Comparison of ENCODE assay signal across 14 cellular contexts in the genomic region with DNA sequence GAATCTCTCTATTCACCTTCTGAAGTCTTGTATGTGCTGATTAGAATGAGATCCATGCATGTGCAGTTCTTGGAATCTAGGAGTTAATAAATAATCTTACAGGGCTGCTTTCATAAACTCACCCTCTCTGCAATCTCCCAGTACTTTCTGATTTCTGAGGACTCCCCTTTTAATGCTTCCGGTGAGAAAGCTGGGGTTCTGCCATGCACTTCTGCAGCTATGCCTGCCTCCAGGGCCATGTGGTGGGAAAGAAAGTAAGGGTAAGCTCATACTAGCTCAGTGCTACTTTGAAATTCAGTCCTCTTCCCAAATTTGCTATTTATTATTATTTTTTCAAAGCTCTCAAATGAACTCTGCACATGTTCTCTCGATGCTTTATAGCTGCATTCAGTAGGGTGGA.
DNase-seq lines count a peak whose midpoint lies in the region; ATAC-seq, FAIRE-seq and TF ChIP-seq lines count a peak whose summit lies in the region.
"Had no signal": no experiment of that assay in that cellular context is flagged by ENCODE, and none has a peak within 500 bp of the region (broad histone marks: within the 10 kb centered on the region; RNA-seq: fewer than 3 reads in every experiment).

No MANE protein-coding gene starts in this region.

- H2AFZ ChIP-seq in GM23338: peak overlapping the region; percentile 40; the same call in 1 of the 2 replicates

- H3K4me3 Mint-ChIP-seq in GM23338: no peak overlapping the region
- H3K4me3 Mint-ChIP-seq: CD14-positive monocyte; CD4-positive, alpha-beta memory T cell had no signal

- no peaks in the 10 kb centered on the region for H4K20me1 ChIP-seq in GM23338 (replicated peaks; ENCODE audit: insufficient read depth)
- H4K20me1 ChIP-seq: BLaER1 had no signal

- H3F3A ChIP-seq in GM23338 (replicated peaks; ENCODE audit: low read depth): no peaks in the 10 kb centered on the region

- H3K9me2 ChIP-seq in GM23338 (ENCODE audit: insufficient read depth): no peaks in the 10 kb centered on the region

- H3K9me3 Mint-ChIP-seq in GM23338: no peaks in the 10 kb centered on the region
- H3K9me3 Mint-ChIP-seq: CD14-positive monocyte; CD4-positive, alpha-beta memory T cell had no signal

- peak; percentile 38 for ATAC-seq in left ventricle myocardium superior
- ATAC-seq in GM23338: no peak
- no peak for ATAC-seq in esophagus mucosa
- no peak for ATAC-seq in left lung

- peaks cover 6% of the 10 kb centered on the region; the same call in 1 of the 3 replicates for H3K4me1 Mint-ChIP-seq in GM23338
- H3K4me1 Mint-ChIP-seq: CD14-positive monocyte; CD4-positive, alpha-beta memory T cell had no signal

- H3K36me3 ChIP-seq in left ventricle myocardium inferior (no peaks in the 10 kb centered on the region), GM23338 (ENCODE audit: insufficient read depth) (no peaks in the 10 kb centered on the region), small intestine (ENCODE audit: control insufficient read depth in 2 of 2, insufficient read depth in 2 of 2, low read length in 2 of 2) (no peaks in the 10 kb centered on the region), left lung (no peaks in the 10 kb centered on the region)
- H3K36me3 ChIP-seq: BLaER1, HAP-1 had no signal

- WGBS in small intestine, 3 donors: 25 to 58% (median 42%) methylated on average over 2 of the region's 2 CpGs

- H3K4me2 ChIP-seq in GM23338: no peak overlapping the region
- H3K4me2 ChIP-seq: BLaER1 had no signal

- intact Hi-C loops in left ventricle myocardium superior (cut with micrococcal nuclease) (no loop called here), left ventricle myocardium inferior (cut with micrococcal nuclease) (no loop called here), left lung (cut with DNase I) (no loop called here)

- H3K27me3 ChIP-seq in left ventricle myocardium inferior (ENCODE audit: low read depth) (no peaks in the 10 kb centered on the region), GM23338 (ENCODE audit: insufficient read depth) (no peaks in the 10 kb centered on the region), small intestine (ENCODE audit: control insufficient read depth in 2 of 2, insufficient read depth in 2 of 2, low read length in 2 of 2) (no peaks in the 10 kb centered on the region), left lung (no peaks in the 10 kb centered on the region)
- H3K27me3 ChIP-seq: BLaER1 had no signal

- H3K27ac ChIP-seq in left ventricle myocardium inferior (replicated peaks) (no peak overlapping the region), GM23338 (ENCODE audit: low read depth) (no peak overlapping the region), small intestine (ENCODE audit: low read depth in 1 of 2, low read length in 1 of 2) (no peak overlapping the region), left lung (no peak overlapping the region)
- H3K27ac ChIP-seq: BLaER1 had no signal

- no peaks in the 10 kb centered on the region for H3K27me3 Mint-ChIP-seq in GM23338 (ENCODE audit: insufficient read depth, low read depth, poor library complexity)

- H3K79me2 ChIP-seq in GM23338 (replicated peaks; ENCODE audit: insufficient read depth): no peaks in the 10 kb centered on the region

- H3K9me3 ChIP-seq in left ventricle myocardium inferior (replicated peaks): no peaks in the 10 kb centered on the region
- no peaks in the 10 kb centered on the region for H3K9me3 ChIP-seq in small intestine (ENCODE audit: control insufficient read depth, low read depth)
- no peaks in the 10 kb centered on the region for H3K9me3 ChIP-seq in left lung
- H3K9me3 ChIP-seq: BLaER1, HAP-1 had no signal

- TF ChIP-seq CTCF in left ventricle myocardium inferior (IDR thresholded peaks at IDR 0.05; ENCODE audit: borderline replicate concordance) (no peak), GM23338 (conservative IDR thresholded peaks at IDR 0.05; ENCODE audit: low read depth in 2 of 2) (no peak), left lung (IDR thresholded peaks at IDR 0.05) (no peak)

- DNase-seq in left ventricle myocardium superior (no peak), left ventricle myocardium inferior (no peak), GM23338 (ENCODE audit: low spot score) (no peak), kidney tubule cell (ENCODE audit: low spot score) (peak; percentile 7), small intestine (peak; percentile 1), left lung (no peak)
- DNase-seq: CD4-positive, alpha-beta memory T cell had no signal

- no peaks in the 10 kb centered on the region for H3K36me3 Mint-ChIP-seq in GM23338 (ENCODE audit: low read depth)
- H3K36me3 Mint-ChIP-seq: CD14-positive monocyte; CD4-positive, alpha-beta memory T cell had no signal

- no peak overlapping the region for H3K27ac Mint-ChIP-seq in GM23338
- H3K27ac Mint-ChIP-seq: CD14-positive monocyte had no signal

- H3K4me3 ChIP-seq in left ventricle myocardium inferior (no peak overlapping the region), GM23338 (no peak overlapping the region), small intestine (ENCODE audit: low read depth in 1 of 2, low read length in 2 of 2) (no peak overlapping the region), left lung (no peak overlapping the region)
- H3K4me3 ChIP-seq: BLaER1, HAP-1 had no signal

- peaks cover 24% of the 10 kb centered on the region for H3K4me1 ChIP-seq in left ventricle myocardium inferior
- peaks cover 6% of the 10 kb centered on the region; the same call in 1 of the 2 replicates for H3K4me1 ChIP-seq in GM23338 (ENCODE audit: insufficient read depth)
- H3K4me1 ChIP-seq in small intestine (ENCODE audit: control insufficient read depth in 2 of 2, insufficient read depth in 1 of 2, low read depth in 1 of 2, low read length in 1 of 2): no peaks in the 10 kb centered on the region
- H3K4me1 ChIP-seq in left lung: no peaks in the 10 kb centered on the region
- H3K4me1 ChIP-seq: BLaER1, HAP-1 had no signal

- FAIRE-seq in small intestine (lab: Jason Lieb, UNC): no peak
- FAIRE-seq: A204.1, GM12891, GM19239 had no signal

TF ChIP-seq in GM23338, 12 proteins besides CTCF, POLR2A, EP300 and RAD21 (continues in another document):
- TF ChIP-seq EZH2 (IDR thresholded peaks at IDR 0.05; ENCODE audit: low read depth, unreplicated experiment) (no peak), CREB1 (CRISPR knock-in tag; IDR thresholded peaks at IDR 0.05; ENCODE audit: low read depth) (no peak), NANOG (IDR thresholded peaks at IDR 0.05; ENCODE audit: borderline replicate concordance) (no peak), JUNB (IDR thresholded peaks at IDR 0.05; ENCODE audit: unreplicated experiment) (no peak), EZH2phosphoT487 (IDR thresholded peaks at IDR 0.05; ENCODE audit: unreplicated experiment) (no peak), POLR2AphosphoS5 (IDR thresholded peaks at IDR 0.05; ENCODE audit: low read depth) (no peak), ZNF331 (CRISPR knock-in tag; IDR thresholded peaks at IDR 0.05; ENCODE audit: low read depth) (no peak), ZNF114 (CRISPR knock-in tag; IDR thresholded peaks at IDR 0.05) (no peak), STAT1 (IDR thresholded peaks at IDR 0.05; ENCODE audit: unreplicated experiment) (no peak), ETS1 (IDR thresholded peaks at IDR 0.05) (no peak)
- TF ChIP-seq, protein P1, sequence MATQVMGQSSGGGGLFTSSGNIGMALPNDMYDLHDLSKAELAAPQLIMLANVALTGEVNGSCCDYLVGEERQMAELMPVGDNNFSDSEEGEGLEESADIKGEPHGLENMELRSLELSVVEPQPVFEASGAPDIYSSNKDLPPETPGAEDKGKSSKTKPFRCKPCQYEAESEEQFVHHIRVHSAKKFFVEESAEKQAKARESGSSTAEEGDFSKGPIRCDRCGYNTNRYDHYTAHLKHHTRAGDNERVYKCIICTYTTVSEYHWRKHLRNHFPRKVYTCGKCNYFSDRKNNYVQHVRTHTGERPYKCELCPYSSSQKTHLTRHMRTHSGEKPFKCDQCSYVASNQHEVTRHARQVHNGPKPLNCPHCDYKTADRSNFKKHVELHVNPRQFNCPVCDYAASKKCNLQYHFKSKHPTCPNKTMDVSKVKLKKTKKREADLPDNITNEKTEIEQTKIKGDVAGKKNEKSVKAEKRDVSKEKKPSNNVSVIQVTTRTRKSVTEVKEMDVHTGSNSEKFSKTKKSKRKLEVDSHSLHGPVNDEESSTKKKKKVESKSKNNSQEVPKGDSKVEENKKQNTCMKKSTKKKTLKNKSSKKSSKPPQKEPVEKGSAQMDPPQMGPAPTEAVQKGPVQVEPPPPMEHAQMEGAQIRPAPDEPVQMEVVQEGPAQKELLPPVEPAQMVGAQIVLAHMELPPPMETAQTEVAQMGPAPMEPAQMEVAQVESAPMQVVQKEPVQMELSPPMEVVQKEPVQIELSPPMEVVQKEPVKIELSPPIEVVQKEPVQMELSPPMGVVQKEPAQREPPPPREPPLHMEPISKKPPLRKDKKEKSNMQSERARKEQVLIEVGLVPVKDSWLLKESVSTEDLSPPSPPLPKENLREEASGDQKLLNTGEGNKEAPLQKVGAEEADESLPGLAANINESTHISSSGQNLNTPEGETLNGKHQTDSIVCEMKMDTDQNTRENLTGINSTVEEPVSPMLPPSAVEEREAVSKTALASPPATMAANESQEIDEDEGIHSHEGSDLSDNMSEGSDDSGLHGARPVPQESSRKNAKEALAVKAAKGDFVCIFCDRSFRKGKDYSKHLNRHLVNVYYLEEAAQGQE (IDR thresholded peaks at IDR 0.05; ENCODE audit: unreplicated experiment): no peak

Comparison
In these comparisons a context has a peak if more than half of its experiments do, and no peak if none do; other contexts are left out.
1. DNase-seq: peak in kidney tubule cell (single experiment) and small intestine (single experiment); none in left ventricle myocardium superior (single experiment), left ventricle myocardium inferior (single experiment), GM23338 (single experiment) and left lung (0 of 2).